ENCODE assay signal across 9 cellular contexts in the genomic region with DNA sequence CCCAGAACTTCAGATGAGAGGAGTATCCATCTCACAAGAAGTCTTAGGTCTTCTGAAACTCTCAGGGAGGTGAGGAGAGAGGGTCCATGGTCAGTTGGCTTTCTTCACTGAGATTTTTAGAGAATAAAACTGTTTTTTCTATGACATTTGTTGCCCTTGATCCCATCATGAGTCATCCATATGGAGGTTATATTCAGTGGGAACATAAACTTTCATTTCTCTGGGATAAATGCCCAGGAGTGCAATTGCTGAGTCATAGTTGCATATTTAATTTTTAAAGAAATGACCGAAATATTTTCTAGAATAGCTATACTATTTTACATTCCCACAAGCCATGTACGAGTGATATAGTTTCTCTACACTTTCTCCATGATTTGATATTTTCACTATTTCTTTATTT.
DNase-seq lines count a peak whose midpoint lies in the region; ATAC-seq, FAIRE-seq and TF ChIP-seq lines count a peak whose summit lies in the region.
"Had no signal": no experiment of that assay in that cellular context is flagged by ENCODE, and none has a peak within 500 bp of the region (broad histone marks: within the 10 kb centered on the region; RNA-seq: fewer than 3 reads in every experiment).

No MANE protein-coding gene starts in this region.

- H3K27ac ChIP-seq in SK-N-SH (ENCODE audit: low read depth in 2 of 2, low read length in 1 of 2) (peak overlapping the region; percentile 64 to 99; a peak in 3 of 4 replicates), dorsolateral prefrontal cortex (no peak overlapping the region)

- no peaks in the 10 kb centered on the region; the same call in 1 of the 2 replicates for H3K27me3 ChIP-seq in SK-N-SH (ENCODE audit: insufficient read depth)
- peaks cover 0 to 38% (median 5%) of the 10 kb centered on the region in 45 donors for H3K27me3 ChIP-seq in dorsolateral prefrontal cortex

- no peaks in the 10 kb centered on the region for H3K9me3 Mint-ChIP-seq in HFFc6

- WGBS in SK-N-SH (ENCODE audit: low lambda C conversion rate): 5% methylated on average over 2 of the region's 2 CpGs

- TF ChIP-seq RAD21 in SK-N-SH (IDR thresholded peaks at IDR 0.05; ENCODE audit: low read length): no peak

- H3K9me2 ChIP-seq in SK-N-SH: no peaks in the 10 kb centered on the region

- peak; percentile 53 for DNase-seq in HFFc6
- no peak for DNase-seq in SK-N-SH
- peak; percentile 73 for DNase-seq in fibroblast of pulmonary artery (ENCODE audit: low read depth)
- peak; percentile 5 for DNase-seq in urothelium cell line (ENCODE audit: low spot score)
- no peak for DNase-seq in medulla oblongata (ENCODE audit: extremely low spot score)
- no peak for DNase-seq in dorsolateral prefrontal cortex
- DNase-seq: DMS79 had no signal

- peak overlapping the region; percentile 65; the same call in 1 of the 2 replicates for H3K9ac ChIP-seq in SK-N-SH

- no peak for ATAC-seq in GM21526 (IDR thresholded peaks at IDR 0.05; ENCODE audit: low FRiP score, unreplicated experiment)

- no peaks in the 10 kb centered on the region for H4K20me1 ChIP-seq in SK-N-SH (ENCODE audit: insufficient read depth)

- TF ChIP-seq EP300 in SK-N-SH (IDR thresholded peaks at IDR 0.05; ENCODE audit: borderline replicate concordance in 1 of 2, low read depth in 1 of 2, low read length in 1 of 2): 0 out of 4 replicates have a peak, but pooled peaks of 1 of the 2 experiments have one; percentile 15

- no peak for TF ChIP-seq CTCF in HFFc6 (IDR thresholded peaks at IDR 0.05)
- no peak for TF ChIP-seq CTCF in SK-N-SH (IDR thresholded peaks at IDR 0.05)
- no peak for TF ChIP-seq CTCF in fibroblast of pulmonary artery (IDR thresholded peaks at IDR 0.05; ENCODE audit: low read length, missing control alignments)
- no peak for TF ChIP-seq CTCF in dorsolateral prefrontal cortex (IDR thresholded peaks at IDR 0.05 in 54 of 56, conservative IDR thresholded peaks at IDR 0.05 in 2 of 56; ENCODE audit: low read depth in 1 of 56, partially characterized antibody in 56 of 56)

- H3F3A ChIP-seq in SK-N-SH (replicated peaks; ENCODE audit: insufficient read depth): peaks cover 21% of the 10 kb centered on the region

- no peaks in the 10 kb centered on the region for H3K27me3 Mint-ChIP-seq in HFFc6 (ENCODE audit: insufficient read depth)

- H3K4me1 ChIP-seq in SK-N-SH (ENCODE audit: control insufficient read depth in 1 of 2, insufficient read depth in 2 of 2, low read depth in 1 of 2, low read length in 1 of 2): peaks cover 0 to 6% of the 10 kb centered on the region in 2 experiments; a peak in 2 of 4 replicates

- H3K4me1 Mint-ChIP-seq in HFFc6 (ENCODE audit: low read depth): peaks cover 18% of the 10 kb centered on the region
- H3K4me1 Mint-ChIP-seq: activated CD8-positive, alpha-beta memory T cell treated with anti-CD3 and anti-CD28 coated beads, Interleukin-2, amount 10 ng/mL, durations not matched to agents 7 days and 5 days had no signal

- no peak overlapping the region for H2AFZ ChIP-seq in SK-N-SH (ENCODE audit: low read depth)

- H3K9me3 ChIP-seq in SK-N-SH: no peaks in the 10 kb centered on the region

- H3K36me3 ChIP-seq in SK-N-SH (replicated peaks in 1 of 2; ENCODE audit: control insufficient read depth in 1 of 2, insufficient read depth in 2 of 2, low read length in 1 of 2): no peaks in the 10 kb centered on the region

- H3K4me3 ChIP-seq in SK-N-SH (ENCODE audit: low read depth in 2 of 2, low read length in 1 of 2): peak overlapping the region; percentile 31 to 33; a peak in 2 of 4 replicates
- H3K4me3 ChIP-seq in fibroblast of pulmonary artery (replicated peaks; ENCODE audit: low read depth, low read length): peak overlapping the region; percentile 36
- H3K4me3 ChIP-seq in dorsolateral prefrontal cortex: no peak overlapping the region

- no peaks in the 10 kb centered on the region for H3K36me3 Mint-ChIP-seq in HFFc6 (ENCODE audit: low read depth)
- H3K36me3 Mint-ChIP-seq: activated CD8-positive, alpha-beta memory T cell treated with anti-CD3 and anti-CD28 coated beads, Interleukin-2, amount 10 ng/mL, durations not matched to agents 7 days and 5 days had no signal

- peak overlapping the region; percentile 71 for H3K4me3 Mint-ChIP-seq in HFFc6
- H3K4me3 Mint-ChIP-seq: activated CD8-positive, alpha-beta memory T cell treated with anti-CD3 and anti-CD28 coated beads, Interleukin-2, amount 10 ng/mL, durations not matched to agents 7 days and 5 days had no signal

- H3K27ac Mint-ChIP-seq in HFFc6: peak overlapping the region; percentile 87
- H3K27ac Mint-ChIP-seq: activated CD8-positive, alpha-beta memory T cell treated with anti-CD3 and anti-CD28 coated beads, Interleukin-2, amount 10 ng/mL, durations not matched to agents 7 days and 5 days had no signal

- H3K4me2 ChIP-seq in SK-N-SH: peak overlapping the region; percentile 45

- intact Hi-C loops in dorsolateral prefrontal cortex (cut with DNase I): loop anchor here in 1 of 2 donors (5.0 kb wide), 1 partner anchor 77 kb away; no protein-coding TSS in a partner anchor

- no peak for FAIRE-seq in urothelium cell line (lab: Jason Lieb, UNC)

- peaks cover 52% of the 10 kb centered on the region for H3K79me2 ChIP-seq in SK-N-SH (ENCODE audit: insufficient read depth)

- POLR2A ChIA-PET in SK-N-SH (lab: Yijun Ruan, JAX): no interaction called here

- CTCF ChIA-PET in SK-N-SH (lab: Yijun Ruan, JAX): interaction anchor here (1.3 kb wide), 1 partner anchor 76 kb away, joined by 4 read pairs; no protein-coding TSS in a partner anchor

TF ChIP-seq in SK-N-SH, 30 proteins besides CTCF, POLR2A, EP300 and RAD21:
- no peak for TF ChIP-seq FOXJ3 (CRISPR knock-in tag; IDR thresholded peaks at IDR 0.05)
- 0 out of 2 replicates have a peak, but pooled peaks have one; percentile 12 for TF ChIP-seq TEAD4 (IDR thresholded peaks at IDR 0.05; ENCODE audit: borderline replicate concordance, insufficient read depth)
- TF ChIP-seq NFIC (IDR thresholded peaks at IDR 0.05; ENCODE audit: borderline replicate concordance): peak; percentile 26; the same call in 1 of the 2 replicates
- peak; percentile 52 for TF ChIP-seq TCF12 (IDR thresholded peaks at IDR 0.05)
- no peak for TF ChIP-seq RFX5 (IDR thresholded peaks at IDR 0.05; ENCODE audit: low read length)
- TF ChIP-seq, protein P1, sequence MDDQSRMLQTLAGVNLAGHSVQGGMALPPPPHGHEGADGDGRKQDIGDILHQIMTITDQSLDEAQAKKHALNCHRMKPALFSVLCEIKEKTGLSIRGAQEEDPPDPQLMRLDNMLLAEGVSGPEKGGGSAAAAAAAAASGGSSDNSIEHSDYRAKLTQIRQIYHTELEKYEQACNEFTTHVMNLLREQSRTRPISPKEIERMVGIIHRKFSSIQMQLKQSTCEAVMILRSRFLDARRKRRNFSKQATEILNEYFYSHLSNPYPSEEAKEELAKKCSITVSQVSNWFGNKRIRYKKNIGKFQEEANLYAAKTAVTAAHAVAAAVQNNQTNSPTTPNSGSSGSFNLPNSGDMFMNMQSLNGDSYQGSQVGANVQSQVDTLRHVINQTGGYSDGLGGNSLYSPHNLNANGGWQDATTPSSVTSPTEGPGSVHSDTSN (IDR thresholded peaks at IDR 0.05): no peak; the same call in 1 of the 2 replicates
- TF ChIP-seq FOXM1 (IDR thresholded peaks at IDR 0.05; ENCODE audit: low read depth): no peak
- TF ChIP-seq JUND (IDR thresholded peaks at IDR 0.05): peak; percentile 77
- peak; percentile 83; the same call in 1 of the 2 replicates for TF ChIP-seq FOSL2 (IDR thresholded peaks at IDR 0.05; ENCODE audit: borderline replicate concordance, low read depth)
- no peak for TF ChIP-seq YY1 (IDR thresholded peaks at IDR 0.05; ENCODE audit: low read depth)

Comparison
In these comparisons a context has a peak if more than half of its experiments do, and no peak if none do; other contexts are left out.
1. DNase-seq: peak in HFFc6 (single experiment), fibroblast of pulmonary artery (single experiment) and urothelium cell line (single experiment); none in SK-N-SH (single experiment), medulla oblongata (single experiment) and dorsolateral prefrontal cortex (0 of 10).
2. H3K27ac ChIP-seq: peak in SK-N-SH (2 of 2); none in dorsolateral prefrontal cortex (0 of 59).
3. H3K4me3 ChIP-seq: peak in SK-N-SH (2 of 2) and fibroblast of pulmonary artery (single experiment); none in dorsolateral prefrontal cortex (0 of 59).